ENCODE assay signal across 3 cellular contexts in genomic region chr17:19048826-19049225, GRCh38. TPM values are rescaled to one million over a fixed set of nuclear protein-coding genes. Genes with fewer than 3 reads are reported as not detected.
"Had no signal": no experiment of that assay in that cellular context is flagged by ENCODE, and none has a peak within 500 bp of the region (broad histone marks: within the 10 kb centered on the region; RNA-seq: fewer than 3 reads in every experiment).

No MANE protein-coding gene starts in this region.

RNA-seq across cellular contexts. Expression of gene GRAP, which starts 2.1 kb away (rescaled TPM):
- total RNA-seq: fibroblast of lung, hepatocyte, myocyte had no signal
